ENCODE assay signal across 1 cellular context in genomic region chr13:24985102-24985501, GRCh38.
TF ChIP-seq lines count a peak whose summit lies in the region.

No MANE protein-coding gene starts in this region.

TF ChIP-seq in GM12878, 131 proteins besides CTCF, POLR2A, EP300 and RAD21:
- TF ChIP-seq ZNF622 (IDR thresholded peaks at IDR 0.05) (no peak), SMC3 (IDR thresholded peaks at IDR 0.05; ENCODE audit: borderline replicate concordance, low read length) (0 out of 2 replicates have a peak, but pooled peaks have one; percentile 5), POLR2AphosphoS2 (IDR thresholded peaks at IDR 0.05; ENCODE audit: low read depth, low read length) (no peak)
